Comparison of ENCODE assay signal across 27 cellular contexts in the genomic region with DNA sequence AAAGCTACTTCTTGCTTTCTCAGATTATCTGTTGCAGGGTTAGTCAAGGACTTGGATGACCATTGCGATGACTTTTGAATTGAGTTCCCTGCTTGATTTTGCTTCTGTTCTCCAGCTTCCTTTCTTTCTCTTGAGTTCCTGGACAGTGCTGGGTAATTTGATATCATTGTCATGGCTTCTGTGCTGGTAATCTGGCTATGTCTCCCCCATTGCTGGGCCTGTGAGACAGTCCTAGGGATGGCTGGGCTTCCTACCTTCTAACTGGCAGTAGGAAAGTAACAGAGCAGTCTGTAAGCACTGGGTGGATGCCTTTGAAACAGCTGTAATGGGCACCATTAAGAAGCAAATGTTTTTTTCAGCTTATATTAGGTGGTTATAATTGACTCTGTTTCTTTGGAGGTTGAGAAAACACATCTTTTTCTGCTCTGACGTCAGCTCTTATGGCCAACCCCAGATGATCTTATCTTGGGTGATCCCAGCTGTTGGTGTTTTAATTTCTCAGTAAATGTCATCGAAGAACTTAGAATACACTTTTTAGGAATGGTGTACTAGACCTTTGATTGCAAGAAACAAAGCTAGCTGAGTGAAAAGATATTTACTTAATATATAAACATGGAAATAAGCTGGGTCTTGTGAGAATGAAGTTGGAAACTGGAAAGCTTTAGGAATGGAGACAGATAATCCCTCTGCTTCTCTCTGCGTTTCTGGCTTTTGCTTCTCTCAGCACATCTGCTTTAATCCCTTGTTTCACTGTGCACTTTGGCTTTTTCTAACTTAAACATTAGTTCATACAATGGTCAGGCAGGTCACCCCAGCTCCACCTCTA.
"Had no signal": no experiment of that assay in that cellular context is flagged by ENCODE, and none has a peak within 500 bp of the region (broad histone marks: within the 10 kb centered on the region; RNA-seq: fewer than 3 reads in every experiment).

No MANE protein-coding gene starts in this region.

- H3K9me3 ChIP-seq: breast epithelium, esophagus muscularis mucosa, left ventricle myocardium inferior, psoas muscle, spleen, testis, transverse colon, uterus had no signal

- H3K4me3 ChIP-seq: breast epithelium, esophagus muscularis mucosa, left ventricle myocardium inferior, neural progenitor cell, psoas muscle, spleen, testis, transverse colon, uterus had no signal

- H3K27ac Mint-ChIP-seq: activated CD4-positive, alpha-beta memory T cell treated with anti-CD3 and anti-CD28 coated beads for 36 hours; activated CD4-positive, alpha-beta T cell treated with anti-CD3 and anti-CD28 coated beads, Interleukin-2, amount 10 ng/mL, durations not matched to agents 24 days and 14 days; activated naive CD8-positive, alpha-beta T cell treated with anti-CD3 and anti-CD28 coated beads, Interleukin-2, amount 50 U/mL, for 24 hours; mesothelial cell of epicardium; naive thymus-derived CD8-positive, alpha-beta T cell; neural progenitor cell had no signal

- H3K4me1 Mint-ChIP-seq: activated CD4-positive, alpha-beta T cell treated with anti-CD3 and anti-CD28 coated beads, Interleukin-2, amount 10 ng/mL, durations not matched to agents 24 days and 14 days; activated naive CD8-positive, alpha-beta T cell treated with anti-CD3 and anti-CD28 coated beads, Interleukin-2, amount 50 U/mL, for 24 hours; central memory CD8-positive, alpha-beta T cell; naive thymus-derived CD8-positive, alpha-beta T cell; neural progenitor cell had no signal

- H3K4me3 Mint-ChIP-seq: activated CD4-positive, alpha-beta memory T cell treated with anti-CD3 and anti-CD28 coated beads for 36 hours; activated CD4-positive, alpha-beta T cell treated with anti-CD3 and anti-CD28 coated beads, Interleukin-2, amount 10 ng/mL, durations not matched to agents 24 days and 14 days; activated naive CD8-positive, alpha-beta T cell treated with anti-CD3 and anti-CD28 coated beads, Interleukin-2, amount 50 U/mL, for 24 hours; central memory CD8-positive, alpha-beta T cell; mesothelial cell of epicardium; naive thymus-derived CD8-positive, alpha-beta T cell; neural progenitor cell had no signal

- H3K36me3 ChIP-seq: breast epithelium, esophagus muscularis mucosa, left ventricle myocardium inferior, neural progenitor cell, spleen, transverse colon, uterus had no signal

- H3K9ac ChIP-seq: neural progenitor cell, parathyroid adenoma had no signal

- H3K36me3 Mint-ChIP-seq: activated CD4-positive, alpha-beta memory T cell treated with anti-CD3 and anti-CD28 coated beads for 36 hours; mesothelial cell of epicardium; naive thymus-derived CD8-positive, alpha-beta T cell; neural progenitor cell had no signal

- H3K27ac ChIP-seq: breast epithelium, esophagus muscularis mucosa, left ventricle myocardium inferior, neural progenitor cell, parathyroid adenoma, psoas muscle, spleen, testis, transverse colon, uterus had no signal

- DNase-seq: activated CD4-positive, alpha-beta memory T cell treated with anti-CD3 and anti-CD28 coated beads for 36 hours; activated CD4-positive, alpha-beta T cell treated with anti-CD3 and anti-CD28 coated beads, Interleukin-2, amount 10 ng/mL, durations not matched to agents 24 days and 14 days; activated CD4-positive, CD25-positive, alpha-beta regulatory T cell treated with anti-CD3 and anti-CD28 coated beads, Interleukin-2, amount 50 U/mL, for 72 hours; activated CD8-positive, alpha-beta memory T cell treated with anti-CD3 and anti-CD28 coated beads, Interleukin-2, amount 50 U/mL, for 4 hours; activated gamma-delta T cell treated with Interleukin-2 at 50 U/mL for 16 hours; activated naive CD4-positive, alpha-beta T cell treated with anti-CD3 and anti-CD28 coated beads, Interleukin-2, amount 50 U/mL, for 16 hours; activated naive CD8-positive, alpha-beta T cell treated with anti-CD3 and anti-CD28 coated beads, Interleukin-2, amount 50 U/mL, for 24 hours; activated T-cell treated with anti-CD3 and anti-CD28 coated beads, Interleukin-2, amount 50 U/mL, for 1 hour; dermis blood vessel endothelial cell; effector CD4-positive, alpha-beta T cell; islet precursor cell; left ventricle myocardium inferior; naive thymus-derived CD8-positive, alpha-beta T cell; occipital lobe; psoas muscle; spleen; stimulated activated naive CD4-positive, alpha-beta T cell; T-helper 2 cell; testis; transverse colon; uterus had no signal

- H3K27me3 Mint-ChIP-seq: activated CD4-positive, alpha-beta memory T cell treated with anti-CD3 and anti-CD28 coated beads for 36 hours; central memory CD8-positive, alpha-beta T cell had no signal

- H2AFZ ChIP-seq: neural progenitor cell, parathyroid adenoma had no signal

- H3K27me3 ChIP-seq: breast epithelium, esophagus muscularis mucosa, neural progenitor cell, spleen, testis, transverse colon, uterus had no signal

- H3K4me1 ChIP-seq: breast epithelium, left ventricle myocardium inferior, neural progenitor cell, parathyroid adenoma, psoas muscle, spleen, testis, uterus had no signal

- H3K9me3 Mint-ChIP-seq: activated CD4-positive, alpha-beta memory T cell treated with anti-CD3 and anti-CD28 coated beads for 36 hours; activated CD4-positive, alpha-beta T cell treated with anti-CD3 and anti-CD28 coated beads, Interleukin-2, amount 10 ng/mL, durations not matched to agents 24 days and 14 days; activated naive CD8-positive, alpha-beta T cell treated with anti-CD3 and anti-CD28 coated beads, Interleukin-2, amount 50 U/mL, for 24 hours; central memory CD8-positive, alpha-beta T cell; mesothelial cell of epicardium; naive thymus-derived CD8-positive, alpha-beta T cell; neural progenitor cell had no signal

- H3K4me2 ChIP-seq: neural progenitor cell had no signal

- ATAC-seq: activated naive CD8-positive, alpha-beta T cell treated with anti-CD3 and anti-CD28 coated beads, Interleukin-2, amount 50 U/mL, for 24 hours; naive thymus-derived CD8-positive, alpha-beta T cell; psoas muscle had no signal
